Comparison of ENCODE assay signal across 1 cellular context in genomic region chr1:40432644-40433385, GRCh38.
TF ChIP-seq lines count a peak whose summit lies in the region.

No MANE protein-coding gene starts in this region.

TF ChIP-seq in HepG2, 621 proteins besides CTCF, POLR2A, EP300 and RAD21:
- TF ChIP-seq, protein P1, sequence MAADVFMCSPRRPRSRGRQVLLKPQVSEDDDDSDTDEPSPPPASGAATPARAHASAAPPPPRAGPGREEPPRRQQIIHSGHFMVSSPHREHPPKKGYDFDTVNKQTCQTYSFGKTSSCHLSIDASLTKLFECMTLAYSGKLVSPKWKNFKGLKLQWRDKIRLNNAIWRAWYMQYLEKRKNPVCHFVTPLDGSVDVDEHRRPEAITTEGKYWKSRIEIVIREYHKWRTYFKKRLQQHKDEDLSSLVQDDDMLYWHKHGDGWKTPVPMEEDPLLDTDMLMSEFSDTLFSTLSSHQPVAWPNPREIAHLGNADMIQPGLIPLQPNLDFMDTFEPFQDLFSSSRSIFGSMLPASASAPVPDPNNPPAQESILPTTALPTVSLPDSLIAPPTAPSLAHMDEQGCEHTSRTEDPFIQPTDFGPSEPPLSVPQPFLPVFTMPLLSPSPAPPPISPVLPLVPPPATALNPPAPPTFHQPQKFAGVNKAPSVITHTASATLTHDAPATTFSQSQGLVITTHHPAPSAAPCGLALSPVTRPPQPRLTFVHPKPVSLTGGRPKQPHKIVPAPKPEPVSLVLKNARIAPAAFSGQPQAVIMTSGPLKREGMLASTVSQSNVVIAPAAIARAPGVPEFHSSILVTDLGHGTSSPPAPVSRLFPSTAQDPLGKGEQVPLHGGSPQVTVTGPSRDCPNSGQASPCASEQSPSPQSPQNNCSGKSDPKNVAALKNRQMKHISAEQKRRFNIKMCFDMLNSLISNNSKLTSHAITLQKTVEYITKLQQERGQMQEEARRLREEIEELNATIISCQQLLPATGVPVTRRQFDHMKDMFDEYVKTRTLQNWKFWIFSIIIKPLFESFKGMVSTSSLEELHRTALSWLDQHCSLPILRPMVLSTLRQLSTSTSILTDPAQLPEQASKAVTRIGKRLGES (CRISPR knock-in tag; IDR thresholded peaks at IDR 0.05; ENCODE audit: borderline replicate concordance) = no peak
- TF ChIP-seq ZNF772 (CRISPR knock-in tag; IDR thresholded peaks at IDR 0.05) = no peak
- TF ChIP-seq ZNF232 (CRISPR knock-in tag; IDR thresholded peaks at IDR 0.05; ENCODE audit: borderline replicate concordance) = no peak
- TF ChIP-seq KMT2B (CRISPR knock-in tag; IDR thresholded peaks at IDR 0.05) = no peak
- no peak for TF ChIP-seq NR3C1 (CRISPR knock-in tag; IDR thresholded peaks at IDR 0.05)
- no peak for TF ChIP-seq HNRNPL (IDR thresholded peaks at IDR 0.05; ENCODE audit: low read depth, low read length)
